ENCODE assay signal across 10 cellular contexts in the genomic region with DNA sequence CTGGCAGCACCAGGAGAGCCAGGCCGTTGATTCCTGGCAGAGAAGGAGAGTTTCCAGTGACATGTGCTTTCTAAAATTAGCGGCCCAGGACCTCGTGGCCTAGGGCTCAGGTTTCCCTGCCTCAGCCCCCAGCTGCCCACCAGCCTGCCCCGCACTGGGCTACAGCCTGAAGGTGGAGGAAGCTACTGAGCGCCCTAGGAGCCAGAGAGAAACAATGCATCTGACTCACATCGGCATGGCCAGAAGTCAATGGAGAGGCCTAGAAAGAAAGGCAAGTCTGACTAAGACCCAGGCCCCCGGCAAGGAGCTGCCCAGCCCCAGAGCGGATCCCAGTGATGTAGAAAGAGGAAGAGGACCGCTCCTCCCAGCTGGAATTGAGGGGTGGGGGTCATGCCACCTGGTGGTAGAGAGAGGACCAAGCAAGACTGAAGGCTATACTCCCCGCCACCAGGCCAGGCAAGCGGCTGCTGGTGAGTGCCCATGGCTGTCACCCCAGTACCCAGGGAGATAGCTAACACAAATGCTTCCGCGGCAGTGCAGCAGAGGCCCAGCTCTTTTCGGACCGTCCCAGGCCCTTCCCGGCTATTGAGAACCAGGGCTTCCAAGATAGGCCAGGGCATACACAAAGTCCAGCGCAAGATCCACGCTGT. TPM values are rescaled to one million over a fixed set of nuclear protein-coding genes. Genes with fewer than 3 reads are reported as not detected.
A peak's percentile ranks its signal among the peaks of the same experiment; 100 is the strongest.
DNase-seq lines count a peak whose midpoint lies in the region; ATAC-seq and TF ChIP-seq lines count a peak whose summit lies in the region.
"Not testable (repeated sequence)": the region's sequence is repeated elsewhere in the genome, so short reads cannot be mapped to it uniquely, and the experiment has no call there.
"Had no signal": no experiment of that assay in that cellular context is flagged by ENCODE, and none has a peak within 500 bp of the region (broad histone marks: within the 10 kb centered on the region; RNA-seq: fewer than 3 reads in every experiment).

No MANE protein-coding gene starts in this region.

- H3K4me3 Mint-ChIP-seq in endodermal cell: not testable (repeated sequence)
- H3K4me3 Mint-ChIP-seq in nephron: peak overlapping the region in 2 of 3 experiments; percentile 48 to 73

- in situ Hi-C loops in astrocyte of the spinal cord (cut with HindIII; ENCODE audit: low sequenced_read_pairs): not testable (repeated sequence)

- H3K4me1 ChIP-seq in endodermal cell (ENCODE audit: control insufficient read depth, insufficient read depth, low read length): not testable (repeated sequence)
- H3K4me1 ChIP-seq in skeletal muscle tissue (ENCODE audit: control insufficient read depth in 3 of 3, insufficient read depth in 3 of 3, low read length in 3 of 3): peaks cover 33 to 85% (median 62%) of the 10 kb centered on the region in 3 donors

- H3K36me3 ChIP-seq in H7 (replicated peaks; ENCODE audit: control insufficient read depth, insufficient read depth, low read length); endodermal cell (ENCODE audit: control insufficient read depth, insufficient read depth, low read length); skeletal muscle tissue (ENCODE audit: control insufficient read depth in 3 of 3, insufficient read depth in 3 of 3, low read length in 3 of 3): not testable (repeated sequence)

- ATAC-seq in SK-N-SH treated with all-trans-retinoic acid at 6 μM for 48 hours (peak; percentile 13; the same call in 1 of the 3 replicates), Right ventricle myocardium inferior (peak; percentile 58)

- H3K27me3 Mint-ChIP-seq in endodermal cell (ENCODE audit: insufficient read depth); nephron (ENCODE audit: low read depth): not testable (repeated sequence)

- not testable (repeated sequence) for H3K9me3 ChIP-seq in endodermal cell (ENCODE audit: control insufficient read depth, low read length); skeletal muscle tissue (ENCODE audit: control insufficient read depth in 3 of 3, low read length in 3 of 3)

- H3K27ac Mint-ChIP-seq in endodermal cell: not testable (repeated sequence)
- H3K27ac Mint-ChIP-seq in nephron: peak overlapping the region in 1 of 3 experiments; percentile 53

- H3K4me3 ChIP-seq in H7 (ENCODE audit: insufficient read depth, low read depth, low read length); astrocyte of the spinal cord (ENCODE audit: low read depth, low read length); endodermal cell (ENCODE audit: low read length): not testable (repeated sequence)
- H3K4me3 ChIP-seq in skeletal muscle tissue (ENCODE audit: low read length in 3 of 3): peak overlapping the region; percentile 69 to 76 (median 70)

- H3K9me3 Mint-ChIP-seq in endodermal cell: peaks cover 75% of the 10 kb centered on the region
- H3K9me3 Mint-ChIP-seq in nephron: peaks cover 16% of the 10 kb centered on the region

- DNase-seq in H7 (peak; percentile 71), endodermal cell (peak; percentile 58), iris pigment epithelial cell (ENCODE audit: low read depth) (peak; percentile 9)
- not testable (repeated sequence) for DNase-seq in astrocyte of the spinal cord (ENCODE audit: low read depth, low spot score); Right ventricle myocardium inferior (ENCODE audit: missing footprints)

- WGBS in endodermal cell (ENCODE audit: insufficient coverage in 1 of 2, insufficient read length in 1 of 2), 2 experiments: 80 to 94% methylated on average over 3 to 18 of the region's 18 CpGs

- H3K27ac ChIP-seq in endodermal cell (ENCODE audit: low read depth, low read length): not testable (repeated sequence)
- H3K27ac ChIP-seq in skeletal muscle tissue (ENCODE audit: low read depth, low read length): peak overlapping the region; percentile 92

- intact Hi-C loops in Right ventricle myocardium inferior (cut with DNase I): not testable (repeated sequence)

- not testable (repeated sequence) for H3K9ac ChIP-seq in endodermal cell (ENCODE audit: extremely low read depth, low read length, poor library complexity, severe bottlenecking)
- H3K9ac ChIP-seq in skeletal muscle tissue (ENCODE audit: low read depth in 1 of 3, low read length in 3 of 3): peak overlapping the region; percentile 68 to 90 (median 83)

- not testable (repeated sequence) for H3K4me1 Mint-ChIP-seq in endodermal cell
- H3K4me1 Mint-ChIP-seq in nephron: peaks cover 32% of the 10 kb centered on the region

- TF ChIP-seq CTCF in astrocyte of the spinal cord (IDR thresholded peaks at IDR 0.05; ENCODE audit: low read depth, low read length) (peak; percentile 10), endodermal cell (conservative IDR thresholded peaks at IDR 0.05) (peak; percentile 53)
- not testable (repeated sequence) for TF ChIP-seq CTCF in nephron (IDR thresholded peaks at IDR 0.05; ENCODE audit: unreplicated experiment in 3 of 3)

- H3K36me3 Mint-ChIP-seq in endodermal cell (ENCODE audit: low read depth): peaks cover 30% of the 10 kb centered on the region
- H3K36me3 Mint-ChIP-seq in nephron (ENCODE audit: low read depth): peaks cover 12% of the 10 kb centered on the region

- H3K27me3 ChIP-seq in H7 (ENCODE audit: control insufficient read depth, insufficient read depth, low read length); endodermal cell (ENCODE audit: control insufficient read depth, insufficient read depth, low read length, poor library complexity, severe bottlenecking); skeletal muscle tissue (ENCODE audit: control insufficient read depth in 3 of 3, insufficient read depth in 3 of 3, low read length in 3 of 3): not testable (repeated sequence)

RNA-seq across cellular contexts. Expression of a gene that starts 17.8 kb away (rescaled TPM):
- 29.4 and 40.2 TPM in 2 replicates for total RNA-seq in H7 (2014; rRNA removed; shearing (Covaris generic))
- total RNA-seq in endodermal cell: 100 to 1,000 TPM in 1 of 2 donors, 10 to 100 TPM in 1; 57.6 to 121 TPM
- 144 TPM for polyA plus RNA-seq in endodermal cell (2013, experiment 1 of 2)
- 117 TPM for polyA plus RNA-seq in endodermal cell (2013, experiment 2 of 2)
- 178 TPM for total RNA-seq in Right ventricle myocardium inferior
- 13.0 TPM for total RNA-seq in skeletal muscle tissue

RNA-seq across cellular contexts. Expression of a gene that starts 18.7 kb away (rescaled TPM):
- 95.0 and 176 TPM in 2 replicates for total RNA-seq in H7 (2014; rRNA removed; shearing (Covaris generic))
- total RNA-seq in endodermal cell (100 to 1,000 TPM; 192 to 206 TPM), Right ventricle myocardium inferior (98.5 TPM), skeletal muscle tissue (83.0 TPM)
- polyA plus RNA-seq in endodermal cell (2013, experiment 1 of 2): 116 TPM
- polyA plus RNA-seq in endodermal cell (2013, experiment 2 of 2): 113 TPM

RNA-seq across cellular contexts. Expression of a gene that starts 19.1 kb away (rescaled TPM):
- 12.2 and 17.1 TPM in 2 replicates for total RNA-seq in H7 (2014; rRNA removed; shearing (Covaris generic))
- total RNA-seq in endodermal cell (10 to 100 TPM; 17.9 to 18.2 TPM), Right ventricle myocardium inferior (16.4 TPM), skeletal muscle tissue (10.4 TPM)
- 12.6 TPM for polyA plus RNA-seq in endodermal cell (2013, experiment 1 of 2)
- polyA plus RNA-seq in endodermal cell (2013, experiment 2 of 2): 15.8 TPM

RNA-seq across cellular contexts. Expression of a gene that starts 31.9 kb away (rescaled TPM):
- 1.7 and 5.5 TPM in 2 replicates for total RNA-seq in H7 (2014; rRNA removed; shearing (Covaris generic))
- 10 to 100 TPM in 1 of 2 donors, 1 to 10 TPM in 1; 2.8 to 12.9 TPM for total RNA-seq in endodermal cell
- 11.1 TPM for polyA plus RNA-seq in endodermal cell (2013, experiment 1 of 2)
- polyA plus RNA-seq in endodermal cell (2013, experiment 2 of 2): 9.0 TPM
- total RNA-seq in Right ventricle myocardium inferior: 11.3 TPM
- total RNA-seq in skeletal muscle tissue: not detected
- total RNA-seq: CD8-positive, alpha-beta memory T cell; G401 had no signal
- polyA plus RNA-seq: CD8-positive, alpha-beta memory T cell had no signal

RNA-seq across cellular contexts. Expression of a gene that starts 58.5 kb away (rescaled TPM):
- total RNA-seq in H7 (2014; rRNA removed; shearing (Covaris generic)): 0.07 TPM in 1 of 2 replicates, not detected in the other
- total RNA-seq in endodermal cell: 1 to 10 TPM; 1.1 TPM
- polyA plus RNA-seq in endodermal cell (2013, experiment 1 of 2): 4.5 TPM
- 2.6 TPM for polyA plus RNA-seq in endodermal cell (2013, experiment 2 of 2)
- total RNA-seq in Right ventricle myocardium inferior: 2.3 TPM
- 1.0 TPM for total RNA-seq in skeletal muscle tissue
- polyA plus RNA-seq: CD8-positive, alpha-beta memory T cell had no signal
